In genomic region chr17:4607261-4607731, GRCh38 we compare ENCODE assay signal across 2 cellular contexts.
TF ChIP-seq lines count a peak whose summit lies in the region.

No MANE protein-coding gene starts in this region.

TF ChIP-seq in liver, 16 proteins besides CTCF, POLR2A, EP300 and RAD21:
- TF ChIP-seq GABPA (IDR thresholded peaks at IDR 0.05 in 1 of 2, conservative IDR thresholded peaks at IDR 0.05 in 1 of 2): no peak
- no peak for TF ChIP-seq FOXA2 (IDR thresholded peaks at IDR 0.05)
- TF ChIP-seq EGR1 (IDR thresholded peaks at IDR 0.05; ENCODE audit: low read depth in 2 of 2): no peak
- no peak for TF ChIP-seq REST (IDR thresholded peaks at IDR 0.05)
- TF ChIP-seq TAF1 (conservative IDR thresholded peaks at IDR 0.05): no peak
- TF ChIP-seq SP1 (IDR thresholded peaks at IDR 0.05): no peak
- no peak for TF ChIP-seq NR2F2 (IDR thresholded peaks at IDR 0.05)
- TF ChIP-seq ZBTB33 (IDR thresholded peaks at IDR 0.05): no peak
- no peak for TF ChIP-seq YY1 (IDR thresholded peaks at IDR 0.05)
- TF ChIP-seq HNF4A (conservative IDR thresholded peaks at IDR 0.05): no peak
- no peak for TF ChIP-seq JUND (IDR thresholded peaks at IDR 0.05)
- no peak for TF ChIP-seq HNF4G (IDR thresholded peaks at IDR 0.05)
- TF ChIP-seq FOXA1 (IDR thresholded peaks at IDR 0.05): no peak
- no peak for TF ChIP-seq RXRA (IDR thresholded peaks at IDR 0.05)
- no peak for TF ChIP-seq MAX (IDR thresholded peaks at IDR 0.05)

TF ChIP-seq in HepG2, 621 proteins besides CTCF, POLR2A, EP300 and RAD21:
- TF ChIP-seq ZNF75D (CRISPR knock-in tag; IDR thresholded peaks at IDR 0.05; ENCODE audit: borderline replicate concordance) (no peak), KDM4B (CRISPR knock-in tag; IDR thresholded peaks at IDR 0.05) (no peak), MXD3 (CRISPR knock-in tag; IDR thresholded peaks at IDR 0.05) (no peak), MYNN (CRISPR knock-in tag; IDR thresholded peaks at IDR 0.05; ENCODE audit: low read depth) (no peak), ZBTB38 (CRISPR knock-in tag; IDR thresholded peaks at IDR 0.05) (no peak)
